ENCODE assay signal across 8 cellular contexts in the genomic region with DNA sequence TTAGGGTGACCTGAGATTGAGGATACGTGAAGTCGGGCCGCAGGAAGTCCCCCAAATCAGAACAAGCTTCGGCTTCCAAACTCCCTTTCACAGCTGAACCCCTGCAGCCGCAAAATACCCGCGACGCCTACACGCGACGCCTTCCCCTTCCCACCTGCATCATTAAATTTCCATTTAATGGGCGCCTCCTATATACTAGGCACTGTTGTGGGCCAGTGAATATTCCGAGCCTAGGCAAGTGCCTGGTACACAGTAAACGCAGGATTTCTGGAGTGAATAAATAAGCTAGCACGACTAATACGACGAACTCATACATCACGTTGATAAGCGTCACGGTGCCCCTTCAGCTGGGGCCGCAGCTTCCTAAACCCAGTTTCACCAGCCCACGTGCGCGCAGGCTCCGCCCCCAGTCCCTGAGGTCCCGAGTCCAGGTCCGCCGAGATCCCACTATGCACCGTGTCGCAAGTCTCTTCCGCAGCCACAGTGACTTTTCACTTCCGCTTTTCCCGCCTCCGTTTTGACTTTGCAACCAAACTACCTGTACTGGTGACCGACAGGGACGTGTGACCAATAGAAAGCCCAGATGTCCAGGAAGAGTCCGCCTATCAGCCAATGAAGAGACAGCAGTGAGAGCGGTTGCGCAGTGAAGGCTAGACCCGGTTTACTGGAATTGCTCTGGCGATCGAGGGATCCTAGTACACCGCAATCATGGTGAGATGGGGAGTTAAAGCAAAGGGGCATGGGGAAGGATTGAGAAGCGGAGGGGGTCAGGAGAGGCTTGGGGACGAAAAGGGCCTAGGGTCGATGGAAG. TPM values are rescaled to one million over a fixed set of nuclear protein-coding genes. Genes with fewer than 3 reads are reported as not detected.
A peak's percentile ranks its signal among the peaks of the same experiment; 100 is the strongest.
DNase-seq lines count a peak whose midpoint lies in the region; ATAC-seq, FAIRE-seq and TF ChIP-seq lines count a peak whose summit lies in the region.

A gene (plus strand): TSS at position 623 of the 811 bp plus-strand sequence. CDS start 86 bp downstream, at position 709.

- no peak for FAIRE-seq in D721Med (lab: Jason Lieb, UNC)

- H3F3A ChIP-seq in OCI-LY1 (ENCODE audit: insufficient read depth, low read length) = 0 out of 2 replicates have a peak, but pooled peaks cover 4% of the 10 kb centered on the region

- H3K27ac Mint-ChIP-seq in endothelial cell (ENCODE audit: unreplicated experiment) = peak within 1 kb of the TSS; percentile 96
- H3K27ac Mint-ChIP-seq in mesothelial cell of epicardium = peak within 1 kb of the TSS; percentile 90

- peaks cover 5% of the 10 kb centered on the region; the same call in 1 of the 2 replicates for H3K27me3 ChIP-seq in OCI-LY1 (ENCODE audit: insufficient read depth, low read length)

- H3K9me2 ChIP-seq in OCI-LY1 (ENCODE audit: low read depth, low read length) = no peaks in the 10 kb centered on the region

- peaks cover 10% of the 10 kb centered on the region for H3K79me2 ChIP-seq in OCI-LY1 (ENCODE audit: insufficient read depth, low read length)

- H3K27me3 Mint-ChIP-seq in endothelial cell (ENCODE audit: unreplicated experiment) (peaks cover 12% of the 10 kb centered on the region), mesothelial cell of epicardium (ENCODE audit: low read depth) (no peaks in the 10 kb centered on the region)

- no peaks in the 10 kb centered on the region for H4K20me1 ChIP-seq in OCI-LY1 (ENCODE audit: insufficient read depth, low read length)

- peak within 1 kb of the TSS; percentile 77 for H2AFZ ChIP-seq in OCI-LY1 (ENCODE audit: low read length)

- H3K4me3 ChIP-seq in OCI-LY1 (ENCODE audit: low read depth, low read length, poor library complexity, severe bottlenecking) = peak within 1 kb of the TSS; percentile 91

- no peaks in the 10 kb centered on the region for H3K9me3 ChIP-seq in OCI-LY1 (ENCODE audit: low read length)

- H3K4me3 Mint-ChIP-seq in endothelial cell (ENCODE audit: unreplicated experiment) (peak within 1 kb of the TSS; percentile 98), mesothelial cell of epicardium (peak within 1 kb of the TSS; percentile 91)

- TF ChIP-seq CTCF in D721Med (IDR thresholded peaks at IDR 0.05; ENCODE audit: insufficient read depth, missing control alignments) = no peak
- no peak for TF ChIP-seq CTCF in OCI-LY1 (IDR thresholded peaks at IDR 0.05; ENCODE audit: low read length)
- no peak for TF ChIP-seq CTCF in endothelial cell (IDR thresholded peaks at IDR 0.05; ENCODE audit: unreplicated experiment)
- no peak for TF ChIP-seq CTCF in mesothelial cell of epicardium (IDR thresholded peaks at IDR 0.05; ENCODE audit: unreplicated experiment)

- peak within 1 kb of the TSS; percentile 90 for H3K4me2 ChIP-seq in OCI-LY1 (ENCODE audit: low read length)

- H3K4me1 Mint-ChIP-seq in endothelial cell (ENCODE audit: unreplicated experiment) (peaks cover 35% of the 10 kb centered on the region), mesothelial cell of epicardium (peaks cover 31% of the 10 kb centered on the region)

- DNase-seq in D721Med (ENCODE audit: insufficient read length, low spot score) (peak; percentile 92), HuH-7 (ENCODE audit: low spot score) (peak; percentile 90), endothelial cell (ENCODE audit: low spot score) (peak; percentile 89), mesothelial cell of epicardium (ENCODE audit: low spot score in 2 of 2, unreplicated experiment in 2 of 2) (peak; percentile 88)
- DNase-seq in activated CD8-positive, alpha-beta memory T cell treated with anti-CD3 and anti-CD28 coated beads, Interleukin-2, amount 50 U/mL, for 4 hours = peak; percentile 95
- peak; percentile 92 to 97 for DNase-seq in stimulated activated CD8-positive, alpha-beta memory T cell treated with anti-CD3 and anti-CD28 coated beads, Interleukin-15, amount 100 ng/mL, for 4 hours (ENCODE audit: low read depth in 2 of 2)

- peaks cover 34% of the 10 kb centered on the region for H3K36me3 ChIP-seq in OCI-LY1 (ENCODE audit: insufficient read depth, low read length)

- H3K9ac ChIP-seq in OCI-LY1 (ENCODE audit: low read length) = peak within 1 kb of the TSS; percentile 90

- ATAC-seq in GM21526 (IDR thresholded peaks at IDR 0.05; ENCODE audit: low FRiP score, unreplicated experiment) = peak; percentile 73

- H3K27ac ChIP-seq in OCI-LY1 (ENCODE audit: low read depth, low read length, poor library complexity, severe bottlenecking) = peak within 1 kb of the TSS; percentile 68

- H3K36me3 Mint-ChIP-seq in endothelial cell (ENCODE audit: low read depth, unreplicated experiment) (peaks cover 20% of the 10 kb centered on the region), mesothelial cell of epicardium (peaks cover 3% of the 10 kb centered on the region)

- peaks cover 36% of the 10 kb centered on the region for H3K4me1 ChIP-seq in OCI-LY1 (ENCODE audit: insufficient read depth, low read length, severe bottlenecking)

- H3K9me3 Mint-ChIP-seq in endothelial cell (ENCODE audit: unreplicated experiment) (no peaks in the 10 kb centered on the region), mesothelial cell of epicardium (no peaks in the 10 kb centered on the region)

RNA-seq across cellular contexts. Expression of the gene that starts here (rescaled TPM):
- total RNA-seq in endothelial cell (ENCODE audit: unreplicated experiment) (175 TPM), mesothelial cell of epicardium (107 to 121 TPM (median 115 TPM) in 3 replicates)

Comparison
In these comparisons a context has a peak if more than half of its experiments do, and no peak if none do; other contexts are left out.
1. Peak in every context shown above with its lines: DNase-seq, ATAC-seq, H3K4me3 ChIP-seq and H3K27ac ChIP-seq.